Comparison of ENCODE assay signal across 10 cellular contexts in genomic region chr4:9243579-9243978, GRCh38. TPM values are rescaled to one million over a fixed set of nuclear protein-coding genes. Genes with fewer than 3 reads are reported as not detected.
"Had no signal": no experiment of that assay in that cellular context is flagged by ENCODE, and none has a peak within 500 bp of the region (broad histone marks: within the 10 kb centered on the region; RNA-seq: fewer than 3 reads in every experiment).

Gene USP17L17, plus strand, starts transcription at chr4:9243879. Its CDS starts 0 bp downstream, at chr4:9243879.

RNA-seq across cellular contexts. Expression of gene USP17L17, which starts in this region (rescaled TPM):
- total RNA-seq: OCI-LY7, PC-3, PC-9, Peyer's patch, Right ventricle myocardium inferior, Right ventricle myocardium superior, RPMI7951, SJCRH30, SJSA1, SK-MEL-5 had no signal
